ENCODE assay signal across 8 cellular contexts in the genomic region with DNA sequence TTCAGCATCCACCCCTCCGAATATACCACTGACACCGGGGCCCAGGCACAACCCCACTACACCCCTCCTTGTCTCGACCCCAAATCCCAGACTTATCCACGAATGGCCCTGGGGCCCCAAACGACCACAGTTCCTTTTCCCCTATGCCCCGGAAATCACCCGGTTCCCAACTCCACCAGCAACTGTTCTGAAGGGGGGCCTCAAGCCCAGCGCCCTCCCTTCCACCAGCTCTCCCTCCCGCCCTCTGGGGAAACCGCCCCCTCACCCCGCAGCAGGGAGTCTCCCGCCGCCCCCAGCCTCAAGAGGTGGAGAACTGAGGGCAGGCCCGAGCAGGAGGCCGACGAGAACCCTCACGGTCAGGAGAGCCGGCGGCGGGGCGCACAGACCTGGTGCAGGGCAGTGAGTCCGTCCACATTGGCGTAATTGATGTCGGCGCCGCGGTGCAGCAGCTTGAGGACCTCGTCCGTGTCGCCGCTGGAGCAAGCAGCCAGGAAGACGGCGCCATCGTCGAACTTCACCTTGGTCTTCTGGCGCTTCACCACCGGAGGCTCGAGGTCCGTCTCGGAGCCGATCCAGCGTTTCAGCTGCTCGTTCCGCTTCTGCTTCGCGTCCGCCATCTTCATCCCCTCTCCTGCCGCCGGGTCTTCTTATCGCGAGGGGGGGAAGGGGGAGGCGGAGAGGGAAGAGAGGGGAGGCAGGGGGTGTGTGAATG. TPM values are rescaled to one million over a fixed set of nuclear protein-coding genes. Genes with fewer than 3 reads are reported as not detected.
DNase-seq lines count a peak whose midpoint lies in the region; ATAC-seq, FAIRE-seq and TF ChIP-seq lines count a peak whose summit lies in the region.

No MANE protein-coding gene starts in this region.

- no peak for TF ChIP-seq CTCF in bronchial epithelial cell (IDR thresholded peaks at IDR 0.05; ENCODE audit: insufficient read depth, low read length, severe bottlenecking)
- no peak for TF ChIP-seq CTCF in kidney (IDR thresholded peaks at IDR 0.05; ENCODE audit: borderline replicate concordance, extremely low read depth, insufficient read depth)
- TF ChIP-seq CTCF in GM13977 (IDR thresholded peaks at IDR 0.05; ENCODE audit: extremely low read depth, insufficient read depth, missing control alignments): no peak

- H3K27me3 ChIP-seq in bronchial epithelial cell (ENCODE audit: control insufficient read depth, insufficient read depth, low read length): no peaks in the 10 kb centered on the region

- DNase-seq in COLO668 (lab: John Stamatoyannopoulos, UW; ENCODE audit: unreplicated experiment) (peak; percentile 73), HT-29 (ENCODE audit: low spot score) (peak; percentile 48), T-helper 17 cell (peak; percentile 21 to 46 (median 36)), bronchial epithelial cell (ENCODE audit: low read depth) (peak; percentile 13), kidney (no peak), GM13977 (ENCODE audit: low spot score) (no peak)
- peak; percentile 11 to 25 (median 19) for DNase-seq in stimulated activated CD4-positive, alpha-beta T cell treated with anti-CD3 and anti-CD28 coated beads, Interleukin-1b, Interleukin-23, amount 100 ng/mL, for 24 hours (ENCODE audit: low read depth in 4 of 4, low spot score in 1 of 4)

- H3K36me3 Mint-ChIP-seq in T-helper 17 cell (ENCODE audit: low read depth): peaks cover 9% of the 10 kb centered on the region

- H3K4me1 Mint-ChIP-seq in T-helper 17 cell: peaks cover 48% of the 10 kb centered on the region

- peak overlapping the region; percentile 99 for H3K4me3 Mint-ChIP-seq in T-helper 17 cell

- H3K27ac ChIP-seq in kidney (ENCODE audit: low read depth in 2 of 2, low read length in 2 of 2): peak overlapping the region; percentile 84 to 96

- H3K27ac Mint-ChIP-seq in T-helper 17 cell: peak overlapping the region; percentile 97

- no peaks in the 10 kb centered on the region for H3K36me3 ChIP-seq in bronchial epithelial cell (ENCODE audit: control insufficient read depth, insufficient read depth, low read length)
- H3K36me3 ChIP-seq in kidney (ENCODE audit: control insufficient read depth in 1 of 2, insufficient read depth in 2 of 2, low read length in 2 of 2): no peaks in the 10 kb centered on the region

- H3K4me1 ChIP-seq in kidney (ENCODE audit: control insufficient read depth in 1 of 2, insufficient read depth in 1 of 2, low read depth in 1 of 2, low read length in 2 of 2): peaks cover 0 to 19% of the 10 kb centered on the region in 2 donors

- intact Hi-C loops in kidney (cut with DNase I): no loop called here

- peak overlapping the region; percentile 99 for H3K9ac ChIP-seq in kidney (ENCODE audit: low read length in 2 of 2)

- H3K27me3 Mint-ChIP-seq in T-helper 17 cell: no peaks in the 10 kb centered on the region

- H3K4me3 ChIP-seq in bronchial epithelial cell (ENCODE audit: low read depth, low read length) (peak overlapping the region; percentile 86), kidney (ENCODE audit: low read length in 2 of 2) (peak overlapping the region; percentile 89 to 92)

- FAIRE-seq in bronchial epithelial cell (lab: Jason Lieb, UNC): no peak
- no peak for FAIRE-seq in kidney (lab: Jason Lieb, UNC)

- ATAC-seq in GM19467 (IDR thresholded peaks at IDR 0.05; ENCODE audit: unreplicated experiment) (peak; percentile 11), T-helper 17 cell (peak; percentile 14)

- in situ Hi-C loops in GM13977 (cut with MboI; ENCODE audit: low pct_unique_long_range_greater_than_20kb, low sequenced_read_pairs, unreplicated experiment): no loop called here

- H3K9me3 ChIP-seq in T-helper 17 cell (ENCODE audit: control insufficient read depth, low read length, poor library complexity, severe bottlenecking) (no peaks in the 10 kb centered on the region), kidney (ENCODE audit: control insufficient read depth in 1 of 2, low read length in 2 of 2) (no peaks in the 10 kb centered on the region)

RNA-seq across cellular contexts. Expression of a gene that starts 0.4 kb away (rescaled TPM):
- total RNA-seq in HT-29 (2014; rRNA removed; shearing (Covaris generic)): 25.1 and 26.1 TPM in 2 replicates
- 100 to 1,000 TPM; 110 to 118 TPM for total RNA-seq in T-helper 17 cell
- total RNA-seq in bronchial epithelial cell: 56.9 and 86.9 TPM in 2 replicates
- 82.5 TPM for total RNA-seq in kidney
- polyA plus RNA-seq in kidney (ENCODE audit: insufficient read depth, low read depth, low replicate concordance): 10.3 TPM

Comparison
In these comparisons a context has a peak if more than half of its experiments do, and no peak if none do; other contexts are left out.
1. DNase-seq: peak in COLO668 (single experiment), HT-29 (single experiment), T-helper 17 cell (3 of 3), bronchial epithelial cell (single experiment) and stimulated activated CD4-positive, alpha-beta T cell treated with anti-CD3 and anti-CD28 coated beads, Interleukin-1b, Interleukin-23, amount 100 ng/mL, for 24 hours (4 of 4); none in kidney (single experiment) and GM13977 (single experiment).